ENCODE assay signal across 13 cellular contexts in genomic region chr10:46096426-46096825, GRCh38. TPM values are rescaled to one million over a fixed set of nuclear protein-coding genes. Genes with fewer than 3 reads are reported as not detected.
DNase-seq lines count a peak whose midpoint lies in the region; ATAC-seq, FAIRE-seq and TF ChIP-seq lines count a peak whose summit lies in the region.
"Had no signal": no experiment of that assay in that cellular context is flagged by ENCODE, and none has a peak within 500 bp of the region (broad histone marks: within the 10 kb centered on the region; RNA-seq: fewer than 3 reads in every experiment).

No MANE protein-coding gene starts in this region.

- H3K27ac ChIP-seq in testis, result no peak overlapping the region
- H3K27ac ChIP-seq: gastroesophageal sphincter had no signal

- H3K36me3 ChIP-seq in bronchial epithelial cell (ENCODE audit: control insufficient read depth, insufficient read depth, low read length), result no peaks in the 10 kb centered on the region
- no peaks in the 10 kb centered on the region for H3K36me3 ChIP-seq in testis (ENCODE audit: low read depth, missing control alignments)
- H3K36me3 ChIP-seq: gastroesophageal sphincter had no signal

- no peak overlapping the region for H3K4me3 Mint-ChIP-seq in mesothelial cell of epicardium

- intact Hi-C loops in testis (cut with DNase I; ENCODE audit: low total_unique reads), result no loop called here

- peak overlapping the region; percentile 10 for H3K27ac Mint-ChIP-seq in mesothelial cell of epicardium

- no peak for FAIRE-seq in bronchial epithelial cell (lab: Jason Lieb, UNC)

- peak overlapping the region; percentile 4; the same call in 1 of the 2 replicates for H3K4me3 ChIP-seq in Jurkat, Clone E6-1 (ENCODE audit: low read length)
- no peak overlapping the region for H3K4me3 ChIP-seq in bronchial epithelial cell (ENCODE audit: low read depth, low read length)
- no peak overlapping the region for H3K4me3 ChIP-seq in testis
- H3K4me3 ChIP-seq: gastroesophageal sphincter had no signal

- H3K27me3 Mint-ChIP-seq in mesothelial cell of epicardium (ENCODE audit: low read depth), result no peaks in the 10 kb centered on the region

- peaks cover 31% of the 10 kb centered on the region for H3K4me1 ChIP-seq in testis
- H3K4me1 ChIP-seq: gastroesophageal sphincter had no signal

- ATAC-seq in GM19023 (IDR thresholded peaks at IDR 0.05; ENCODE audit: unreplicated experiment), result no peak
- ATAC-seq: gastroesophageal sphincter, left ventricle myocardium superior had no signal

- peak; percentile 23 for DNase-seq in Daoy (ENCODE audit: low read depth)
- DNase-seq in Jurkat, Clone E6-1 (ENCODE audit: low read depth, low spot score), result no peak
- peak; percentile 13 for DNase-seq in bronchial epithelial cell (ENCODE audit: low read depth)
- DNase-seq in mesothelial cell of epicardium (ENCODE audit: low spot score in 2 of 2, unreplicated experiment in 2 of 2), result no peak
- DNase-seq in testis, result no peak
- no peak for DNase-seq in NCI-H2029 (lab: John Stamatoyannopoulos, UW)
- no peak for DNase-seq in SKM-1 (lab: John Stamatoyannopoulos, UW; ENCODE audit: unreplicated experiment)
- DNase-seq: left ventricle myocardium superior, MV-4-11, NCI-H510A treated with DMSO at 0.1 percent for 48 hours, occipital lobe had no signal

- peaks cover 20% of the 10 kb centered on the region for H3K4me1 Mint-ChIP-seq in mesothelial cell of epicardium

- no peak for TF ChIP-seq POLR2A in testis (IDR thresholded peaks at IDR 0.05)

- H3K27me3 ChIP-seq in bronchial epithelial cell (ENCODE audit: control insufficient read depth, insufficient read depth, low read length), result no peaks in the 10 kb centered on the region
- no peaks in the 10 kb centered on the region for H3K27me3 ChIP-seq in testis
- H3K27me3 ChIP-seq: gastroesophageal sphincter had no signal

- H3K36me3 Mint-ChIP-seq in mesothelial cell of epicardium, result no peaks in the 10 kb centered on the region

- WGBS in testis, 2 donors, result 85 to 92% methylated on average over 4 of the region's 4 CpGs

- TF ChIP-seq CTCF in bronchial epithelial cell (IDR thresholded peaks at IDR 0.05; ENCODE audit: insufficient read depth, low read length, severe bottlenecking), result no peak
- TF ChIP-seq CTCF in mesothelial cell of epicardium (IDR thresholded peaks at IDR 0.05; ENCODE audit: unreplicated experiment), result no peak
- no peak for TF ChIP-seq CTCF in testis (IDR thresholded peaks at IDR 0.05)

- no peaks in the 10 kb centered on the region for H3K9me3 ChIP-seq in testis
- H3K9me3 ChIP-seq: gastroesophageal sphincter had no signal

- H3K9me3 Mint-ChIP-seq in mesothelial cell of epicardium, result no peaks in the 10 kb centered on the region

RNA-seq across cellular contexts. Expression of gene MSMB, which starts 50.4 kb away (rescaled TPM):
- total RNA-seq in Daoy (2014; rRNA removed; shearing (Covaris generic)), result not detected in 2 replicates
- not detected for polyA plus RNA-seq in Jurkat, Clone E6-1 (2012; ENCODE audit: insufficient read depth, insufficient read length)
- total RNA-seq in bronchial epithelial cell (1.1 and 16.4 TPM in 2 replicates), mesothelial cell of epicardium (not detected in 3 replicates), testis (1 to 10 TPM in 1 of 2 donors, not detected in 1; 1.4 TPM)
- polyA plus RNA-seq in testis (ENCODE audit: insufficient read depth, low read depth, low replicate concordance), result 11.6 TPM
- total RNA-seq: left ventricle myocardium superior, occipital lobe had no signal

Comparison
In these comparisons a context has a peak if more than half of its experiments do, and no peak if none do; other contexts are left out.
1. DNase-seq: peak in Daoy (single experiment) and bronchial epithelial cell (single experiment); none in Jurkat, Clone E6-1 (single experiment), mesothelial cell of epicardium (0 of 2), testis (single experiment), NCI-H2029 (single experiment) and SKM-1 (single experiment).